17 cellular contexts compared by ENCODE assay signal in the genomic region with DNA sequence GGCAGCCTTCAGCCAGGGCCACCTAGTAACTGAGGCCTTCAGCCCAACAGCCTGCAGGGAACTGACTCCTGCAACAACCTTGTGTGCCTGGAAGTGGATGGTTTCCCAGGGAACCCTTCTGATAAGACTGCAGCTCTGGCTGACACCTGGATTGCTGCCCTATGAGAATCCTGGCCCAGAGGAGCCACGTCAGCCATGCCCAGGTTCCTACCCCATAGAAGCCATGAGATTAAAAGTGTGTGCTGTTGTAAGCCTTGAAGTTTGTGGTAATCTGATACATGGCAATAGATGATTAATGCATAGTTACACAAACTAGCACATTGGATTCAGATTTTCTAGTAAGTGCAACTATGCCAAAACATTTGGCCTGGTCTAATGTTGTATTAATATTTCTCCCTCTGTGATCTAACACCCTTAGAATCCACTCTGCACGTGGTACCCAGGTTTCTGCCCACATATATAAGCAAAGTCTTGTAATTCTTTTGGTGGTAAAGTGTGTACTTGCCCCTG.
DNase-seq lines count a peak whose midpoint lies in the region; ATAC-seq, FAIRE-seq and TF ChIP-seq lines count a peak whose summit lies in the region.
"Had no signal": no experiment of that assay in that cellular context is flagged by ENCODE, and none has a peak within 500 bp of the region (broad histone marks: within the 10 kb centered on the region; RNA-seq: fewer than 3 reads in every experiment).

No MANE protein-coding gene starts in this region.

- H3K4me3 ChIP-seq in SK-N-SH (ENCODE audit: low read depth in 2 of 2, low read length in 1 of 2) (no peak overlapping the region), astrocyte (ENCODE audit: insufficient read depth, low read depth, low read length) (no peak overlapping the region)

- no peak for TF ChIP-seq EP300 in SK-N-SH (IDR thresholded peaks at IDR 0.05; ENCODE audit: borderline replicate concordance in 1 of 2, low read depth in 1 of 2, low read length in 1 of 2)

- no peaks in the 10 kb centered on the region for H3K27me3 ChIP-seq in SK-N-SH (ENCODE audit: insufficient read depth)
- H3K27me3 ChIP-seq in astrocyte (ENCODE audit: insufficient read depth, low read length): peaks cover 2% of the 10 kb centered on the region

- TF ChIP-seq CTCF in SK-N-SH (IDR thresholded peaks at IDR 0.05): no peak
- TF ChIP-seq CTCF in astrocyte (IDR thresholded peaks at IDR 0.05; ENCODE audit: insufficient read depth, low read depth, low read length): no peak

- H3K9ac ChIP-seq in SK-N-SH: no peak overlapping the region
- H3K9ac ChIP-seq in astrocyte (ENCODE audit: low read length): no peak overlapping the region

- CTCF ChIA-PET in SK-N-SH (lab: Yijun Ruan, JAX): interaction anchor here (0.8 to 6.1 kb wide), 17 partner anchors 15 to 274 kb away, joined by 3 to 58 read pairs (median 5); no protein-coding TSS in a partner anchor

- FAIRE-seq in astrocyte (lab: Jason Lieb, UNC): no peak
- FAIRE-seq: RCC 7860 had no signal

- no peaks in the 10 kb centered on the region for H3K9me2 ChIP-seq in SK-N-SH

- H2AFZ ChIP-seq in SK-N-SH (ENCODE audit: low read depth) (no peak overlapping the region), astrocyte (ENCODE audit: low read depth, low read length) (no peak overlapping the region)

- no peak overlapping the region for H3K27ac Mint-ChIP-seq in astrocyte (ENCODE audit: unreplicated experiment)
- H3K27ac Mint-ChIP-seq: H9, IgD-negative memory B cell had no signal

- DNase-seq in SK-N-SH (no peak), astrocyte (ENCODE audit: low read depth) (peak; percentile 74), fibroblast of peridontal ligament (ENCODE audit: extremely low read depth) (peak; percentile 62), middle frontal gyrus (ENCODE audit: extremely low spot score, low spot score) (no peak), SHP77 treated with DMSO at 0.1 percent for 48 hours (lab: John Stamatoyannopoulos, UW) (no peak), putamen (ENCODE audit: low spot score) (no peak)
- DNase-seq: COR-L47, H9, MV-4-11, NCI-H1436 treated with DMSO at 0.1 percent for 48 hours, NCI-H2081 treated with DMSO at 0.1 percent for 48 hours had no signal

- no peaks in the 10 kb centered on the region for H3K36me3 Mint-ChIP-seq in astrocyte (ENCODE audit: low read depth, unreplicated experiment)
- H3K36me3 Mint-ChIP-seq: IgD-negative memory B cell had no signal

- H3K9me3 ChIP-seq in SK-N-SH (no peaks in the 10 kb centered on the region), astrocyte (ENCODE audit: insufficient read depth, low read depth, low read length) (no peaks in the 10 kb centered on the region)

- WGBS in SK-N-SH (ENCODE audit: low lambda C conversion rate): 83% methylated on average over 2 of the region's 2 CpGs

- no peaks in the 10 kb centered on the region for H3F3A ChIP-seq in SK-N-SH (replicated peaks; ENCODE audit: insufficient read depth)

- H3K4me1 Mint-ChIP-seq in astrocyte (ENCODE audit: low read depth, unreplicated experiment): no peaks in the 10 kb centered on the region

- H3K4me1 ChIP-seq in SK-N-SH (ENCODE audit: control insufficient read depth in 1 of 2, insufficient read depth in 2 of 2, low read depth in 1 of 2, low read length in 1 of 2) (peaks cover 5 to 62% of the 10 kb centered on the region in 2 experiments; a peak in 2 of 4 replicates), astrocyte (ENCODE audit: insufficient read depth, low read length) (peaks cover 4% of the 10 kb centered on the region)

- H3K9me3 Mint-ChIP-seq in astrocyte (ENCODE audit: unreplicated experiment): peaks cover 11% of the 10 kb centered on the region
- H3K9me3 Mint-ChIP-seq: IgD-negative memory B cell had no signal

- ATAC-seq in SK-N-SH treated with all-trans-retinoic acid at 6 μM for 48 hours: peak; percentile 7; the same call in 1 of the 3 replicates
- no peak for ATAC-seq in HG03565 (IDR thresholded peaks at IDR 0.05; ENCODE audit: unreplicated experiment)

- no peaks in the 10 kb centered on the region for H3K36me3 ChIP-seq in SK-N-SH (replicated peaks in 1 of 2; ENCODE audit: control insufficient read depth in 1 of 2, insufficient read depth in 2 of 2, low read length in 1 of 2)
- H3K36me3 ChIP-seq in astrocyte (ENCODE audit: insufficient read depth, low read length): no peaks in the 10 kb centered on the region

- POLR2A ChIA-PET in SK-N-SH (lab: Yijun Ruan, JAX): interaction anchor here (0.6 to 2.3 kb wide), 8 partner anchors 11 to 235 kb away, joined by 3 to 14 read pairs (median 4); no protein-coding TSS in a partner anchor

- H3K4me3 Mint-ChIP-seq in astrocyte (ENCODE audit: unreplicated experiment): no peak overlapping the region
- H3K4me3 Mint-ChIP-seq: H9, IgD-negative memory B cell had no signal

- no peaks in the 10 kb centered on the region for H3K79me2 ChIP-seq in SK-N-SH (ENCODE audit: insufficient read depth)
- H3K79me2 ChIP-seq in astrocyte (ENCODE audit: insufficient read depth, low read length): no peaks in the 10 kb centered on the region

- H3K4me2 ChIP-seq in SK-N-SH (no peak overlapping the region), astrocyte (ENCODE audit: low read length) (no peak overlapping the region)

- peaks cover 60% of the 10 kb centered on the region for H3K27me3 Mint-ChIP-seq in astrocyte (ENCODE audit: low read depth, unreplicated experiment)

- no peak for TF ChIP-seq RAD21 in SK-N-SH (IDR thresholded peaks at IDR 0.05; ENCODE audit: low read length)

- H4K20me1 ChIP-seq in SK-N-SH (ENCODE audit: insufficient read depth): no peaks in the 10 kb centered on the region
- H4K20me1 ChIP-seq in astrocyte (ENCODE audit: insufficient read depth, low read length): no peaks in the 10 kb centered on the region

- H3K27ac ChIP-seq in SK-N-SH (ENCODE audit: low read depth in 2 of 2, low read length in 1 of 2) (peak overlapping the region in 1 of 2 experiments; percentile 86; a peak in 2 of 4 replicates), astrocyte (ENCODE audit: low read depth, low read length) (no peak overlapping the region)
- H3K27ac ChIP-seq: 22Rv1, C4-2B had no signal

TF ChIP-seq in SK-N-SH treated with all-trans-retinoic acid at 6 μM for 48 hours, 23 proteins besides CTCF, POLR2A, EP300 and RAD21 (continues in another document):
- TF ChIP-seq, protein P1, sequence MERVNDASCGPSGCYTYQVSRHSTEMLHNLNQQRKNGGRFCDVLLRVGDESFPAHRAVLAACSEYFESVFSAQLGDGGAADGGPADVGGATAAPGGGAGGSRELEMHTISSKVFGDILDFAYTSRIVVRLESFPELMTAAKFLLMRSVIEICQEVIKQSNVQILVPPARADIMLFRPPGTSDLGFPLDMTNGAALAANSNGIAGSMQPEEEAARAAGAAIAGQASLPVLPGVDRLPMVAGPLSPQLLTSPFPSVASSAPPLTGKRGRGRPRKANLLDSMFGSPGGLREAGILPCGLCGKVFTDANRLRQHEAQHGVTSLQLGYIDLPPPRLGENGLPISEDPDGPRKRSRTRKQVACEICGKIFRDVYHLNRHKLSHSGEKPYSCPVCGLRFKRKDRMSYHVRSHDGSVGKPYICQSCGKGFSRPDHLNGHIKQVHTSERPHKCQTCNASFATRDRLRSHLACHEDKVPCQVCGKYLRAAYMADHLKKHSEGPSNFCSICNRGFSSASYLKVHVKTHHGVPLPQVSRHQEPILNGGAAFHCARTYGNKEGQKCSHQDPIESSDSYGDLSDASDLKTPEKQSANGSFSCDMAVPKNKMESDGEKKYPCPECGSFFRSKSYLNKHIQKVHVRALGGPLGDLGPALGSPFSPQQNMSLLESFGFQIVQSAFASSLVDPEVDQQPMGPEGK (CRISPR knock-in tag; IDR thresholded peaks at IDR 0.05; ENCODE audit: borderline replicate concordance): no peak
- TF ChIP-seq, protein P2, sequence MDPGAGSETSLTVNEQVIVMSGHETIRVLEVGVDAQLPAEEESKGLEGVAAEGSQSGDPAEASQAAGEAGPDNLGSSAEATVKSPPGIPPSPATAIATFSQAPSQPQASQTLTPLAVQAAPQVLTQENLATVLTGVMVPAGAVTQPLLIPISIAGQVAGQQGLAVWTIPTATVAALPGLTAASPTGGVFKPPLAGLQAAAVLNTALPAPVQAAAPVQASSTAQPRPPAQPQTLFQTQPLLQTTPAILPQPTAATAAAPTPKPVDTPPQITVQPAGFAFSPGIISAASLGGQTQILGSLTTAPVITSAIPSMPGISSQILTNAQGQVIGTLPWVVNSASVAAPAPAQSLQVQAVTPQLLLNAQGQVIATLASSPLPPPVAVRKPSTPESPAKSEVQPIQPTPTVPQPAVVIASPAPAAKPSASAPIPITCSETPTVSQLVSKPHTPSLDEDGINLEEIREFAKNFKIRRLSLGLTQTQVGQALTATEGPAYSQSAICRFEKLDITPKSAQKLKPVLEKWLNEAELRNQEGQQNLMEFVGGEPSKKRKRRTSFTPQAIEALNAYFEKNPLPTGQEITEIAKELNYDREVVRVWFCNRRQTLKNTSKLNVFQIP (CRISPR knock-in tag; IDR thresholded peaks at IDR 0.05; ENCODE audit: borderline replicate concordance, low read depth): no peak

TF ChIP-seq in SK-N-SH, 30 proteins besides CTCF, POLR2A, EP300 and RAD21:
- TF ChIP-seq, protein P3, sequence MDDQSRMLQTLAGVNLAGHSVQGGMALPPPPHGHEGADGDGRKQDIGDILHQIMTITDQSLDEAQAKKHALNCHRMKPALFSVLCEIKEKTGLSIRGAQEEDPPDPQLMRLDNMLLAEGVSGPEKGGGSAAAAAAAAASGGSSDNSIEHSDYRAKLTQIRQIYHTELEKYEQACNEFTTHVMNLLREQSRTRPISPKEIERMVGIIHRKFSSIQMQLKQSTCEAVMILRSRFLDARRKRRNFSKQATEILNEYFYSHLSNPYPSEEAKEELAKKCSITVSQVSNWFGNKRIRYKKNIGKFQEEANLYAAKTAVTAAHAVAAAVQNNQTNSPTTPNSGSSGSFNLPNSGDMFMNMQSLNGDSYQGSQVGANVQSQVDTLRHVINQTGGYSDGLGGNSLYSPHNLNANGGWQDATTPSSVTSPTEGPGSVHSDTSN (IDR thresholded peaks at IDR 0.05): no peak
- no peak for TF ChIP-seq JUND (IDR thresholded peaks at IDR 0.05)
- no peak for TF ChIP-seq YY1 (IDR thresholded peaks at IDR 0.05; ENCODE audit: low read depth)
- TF ChIP-seq SIN3A (IDR thresholded peaks at IDR 0.05; ENCODE audit: borderline replicate concordance, low read depth, low read length): no peak
- TF ChIP-seq, protein P4, sequence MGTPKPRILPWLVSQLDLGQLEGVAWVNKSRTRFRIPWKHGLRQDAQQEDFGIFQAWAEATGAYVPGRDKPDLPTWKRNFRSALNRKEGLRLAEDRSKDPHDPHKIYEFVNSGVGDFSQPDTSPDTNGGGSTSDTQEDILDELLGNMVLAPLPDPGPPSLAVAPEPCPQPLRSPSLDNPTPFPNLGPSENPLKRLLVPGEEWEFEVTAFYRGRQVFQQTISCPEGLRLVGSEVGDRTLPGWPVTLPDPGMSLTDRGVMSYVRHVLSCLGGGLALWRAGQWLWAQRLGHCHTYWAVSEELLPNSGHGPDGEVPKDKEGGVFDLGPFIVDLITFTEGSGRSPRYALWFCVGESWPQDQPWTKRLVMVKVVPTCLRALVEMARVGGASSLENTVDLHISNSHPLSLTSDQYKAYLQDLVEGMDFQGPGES (IDR thresholded peaks at IDR 0.05; ENCODE audit: low read depth, low read length): no peak
- no peak for TF ChIP-seq FOXJ3 (CRISPR knock-in tag; IDR thresholded peaks at IDR 0.05)

Comparison
In these comparisons a context has a peak if more than half of its experiments do, and no peak if none do; other contexts are left out.
1. DNase-seq: peak in astrocyte (single experiment) and fibroblast of peridontal ligament (single experiment); none in SK-N-SH (single experiment), middle frontal gyrus (single experiment), SHP77 treated with DMSO at 0.1 percent for 48 hours (single experiment) and putamen (single experiment).